In the genomic region with DNA sequence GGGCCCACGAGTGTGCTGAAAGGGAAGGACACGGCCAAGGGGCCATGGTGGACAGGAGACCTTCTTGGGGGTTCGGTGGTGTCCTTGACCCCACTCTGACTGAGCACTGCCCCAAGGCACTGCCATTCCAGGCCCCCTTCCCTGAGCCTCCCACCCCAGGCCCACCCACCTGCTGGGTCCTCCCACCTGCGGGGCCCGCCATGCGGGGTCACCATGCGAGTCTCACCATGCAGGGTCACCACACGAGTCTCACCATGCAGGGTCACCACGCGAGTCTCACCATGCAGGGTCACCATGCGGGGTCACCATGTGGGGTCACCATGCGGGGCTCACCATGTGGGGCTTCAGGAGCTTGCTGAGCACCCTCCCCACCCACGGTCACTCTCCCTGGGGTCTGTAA, we compare ENCODE assay signal across 22 cellular contexts.
"Had no signal": no experiment of that assay in that cellular context is flagged by ENCODE, and none has a peak within 500 bp of the region (broad histone marks: within the 10 kb centered on the region; RNA-seq: fewer than 3 reads in every experiment).

No MANE protein-coding gene starts in this region.

- H3K9me3 ChIP-seq: left lung, lower lobe of right lung, pancreas, right lobe of liver, tibial nerve, upper lobe of right lung, vagina had no signal

- H3K4me3 ChIP-seq: coronary artery, left lung, lower lobe of right lung, neural progenitor cell, pancreas, right lobe of liver, tibial nerve, upper lobe of right lung, vagina had no signal

- H3K27me3 Mint-ChIP-seq: memory B cell; natural killer cell treated with Interleukin-12 subunit alpha and Interleukin-12 subunit beta and Interleukin-15 and Interleukin-18, amount 100 ng/mL, for 72 hours; progenitor cell of endocrine pancreas had no signal

- H2AFZ ChIP-seq: neural progenitor cell had no signal

- H3K36me3 Mint-ChIP-seq: immature natural killer cell; memory B cell; mesothelial cell of epicardium; natural killer cell treated with Interleukin-12 subunit alpha and Interleukin-12 subunit beta and Interleukin-15 and Interleukin-18, amount 100 ng/mL, for 72 hours; neural progenitor cell; stimulated activated effector memory CD8-positive, alpha-beta T cell treated with anti-CD3 and anti-CD28 coated beads, Interleukin-12 subunit alpha, Interleukin-12 subunit beta, amount 100 ng/mL, for 72 hours had no signal

- H3K4me3 Mint-ChIP-seq: endodermal cell; immature natural killer cell; memory B cell; mesothelial cell of epicardium; natural killer cell treated with Interleukin-12 subunit alpha and Interleukin-12 subunit beta and Interleukin-15 and Interleukin-18, amount 100 ng/mL, for 72 hours; neural progenitor cell; stimulated activated effector memory CD8-positive, alpha-beta T cell treated with anti-CD3 and anti-CD28 coated beads, Interleukin-12 subunit alpha, Interleukin-12 subunit beta, amount 100 ng/mL, for 72 hours had no signal

- H3K9ac ChIP-seq: neural progenitor cell had no signal

- H3K4me2 ChIP-seq: neural progenitor cell had no signal

- H3K27ac ChIP-seq: coronary artery, foreskin keratinocyte, left lung, lower lobe of right lung, neural progenitor cell, pancreas, right lobe of liver, tibial nerve, upper lobe of right lung, vagina had no signal

- H3K27ac Mint-ChIP-seq: endodermal cell; memory B cell; mesothelial cell of epicardium; natural killer cell treated with Interleukin-12 subunit alpha and Interleukin-12 subunit beta and Interleukin-15 and Interleukin-18, amount 100 ng/mL, for 72 hours; neural progenitor cell; progenitor cell of endocrine pancreas; stimulated activated effector memory CD8-positive, alpha-beta T cell treated with anti-CD3 and anti-CD28 coated beads, Interleukin-12 subunit alpha, Interleukin-12 subunit beta, amount 100 ng/mL, for 72 hours had no signal

- H3K27me3 ChIP-seq: foreskin keratinocyte, left lung, neural progenitor cell, pancreas, right lobe of liver, tibial nerve, upper lobe of right lung, vagina had no signal

- H3K4me1 ChIP-seq: foreskin keratinocyte, pancreas, right lobe of liver, upper lobe of right lung had no signal

- H3K36me3 ChIP-seq: left lung, lower lobe of right lung, neural progenitor cell, pancreas, right lobe of liver, tibial nerve, upper lobe of right lung, vagina had no signal

- H3K9me3 Mint-ChIP-seq: endodermal cell; immature natural killer cell; memory B cell; mesothelial cell of epicardium; natural killer cell treated with Interleukin-12 subunit alpha and Interleukin-12 subunit beta and Interleukin-15 and Interleukin-18, amount 100 ng/mL, for 72 hours; neural progenitor cell; stimulated activated effector memory CD8-positive, alpha-beta T cell treated with anti-CD3 and anti-CD28 coated beads, Interleukin-12 subunit alpha, Interleukin-12 subunit beta, amount 100 ng/mL, for 72 hours had no signal

- DNase-seq: effector CD4-positive, alpha-beta T cell; endodermal cell; erythroblast; foreskin keratinocyte; immature natural killer cell; lower lobe of right lung; occipital lobe; right lobe of liver; stimulated activated CD4-positive, alpha-beta T cell treated with anti-CD3 and anti-CD28 coated beads, Interleukin-4, amount 100 ng/mL, for 1 hour; stimulated activated CD8-positive, alpha-beta memory T cell treated with anti-CD3 and anti-CD28 coated beads, Interleukin-4, amount 100 ng/mL, for 48 hours; upper lobe of right lung had no signal

- ATAC-seq: foreskin keratinocyte; left lung; lower lobe of right lung; natural killer cell treated with Interleukin-12 subunit alpha and Interleukin-12 subunit beta and Interleukin-15 and Interleukin-18, amount 100 ng/mL, for 72 hours; pancreas; right lobe of liver; stimulated activated effector memory CD8-positive, alpha-beta T cell treated with anti-CD3 and anti-CD28 coated beads, Interleukin-12 subunit alpha, Interleukin-12 subunit beta, amount 100 ng/mL, for 72 hours; upper lobe of right lung had no signal

- H3K4me1 Mint-ChIP-seq: stimulated activated effector memory CD8-positive, alpha-beta T cell treated with anti-CD3 and anti-CD28 coated beads, Interleukin-12 subunit alpha, Interleukin-12 subunit beta, amount 100 ng/mL, for 72 hours had no signal
